ENCODE assay signal across 7 cellular contexts in genomic region chr2:206915136-206915535, GRCh38. TPM values are rescaled to one million over a fixed set of nuclear protein-coding genes. Genes with fewer than 3 reads are reported as not detected.
DNase-seq lines count a peak whose midpoint lies in the region; ATAC-seq and TF ChIP-seq lines count a peak whose summit lies in the region.

No MANE protein-coding gene starts in this region.

- no peaks in the 10 kb centered on the region for H3K36me3 ChIP-seq in osteoblast (ENCODE audit: insufficient read depth, low read length)
- H3K36me3 ChIP-seq in stomach = no peaks in the 10 kb centered on the region

- no peaks in the 10 kb centered on the region for H4K20me1 ChIP-seq in osteoblast (ENCODE audit: insufficient read depth, low read length)

- H3K79me2 ChIP-seq in osteoblast (ENCODE audit: insufficient read depth, low read length) = no peaks in the 10 kb centered on the region

- H3K27ac Mint-ChIP-seq in activated T-helper 17 cell treated with anti-CD3 and anti-CD28 coated beads, Interleukin-2, amount 50 U/mL, for 72 hours = no peak overlapping the region

- 0 to 32% (median 13%) methylated on average over 1 of the region's 1 CpG for WGBS in stomach, 5 donors

- intact Hi-C loops in stomach (cut with DNase I; ENCODE audit: low total_unique reads) = no loop called here

- H3K36me3 Mint-ChIP-seq in activated T-helper 17 cell treated with anti-CD3 and anti-CD28 coated beads, Interleukin-2, amount 50 U/mL, for 72 hours (ENCODE audit: low read depth) = no peaks in the 10 kb centered on the region

- H3K4me1 Mint-ChIP-seq in activated T-helper 17 cell treated with anti-CD3 and anti-CD28 coated beads, Interleukin-2, amount 50 U/mL, for 72 hours = no peaks in the 10 kb centered on the region

- no peak overlapping the region for H2AFZ ChIP-seq in osteoblast (ENCODE audit: low read length)

- peak; percentile 75 for ATAC-seq in GM18511 (IDR thresholded peaks at IDR 0.05; ENCODE audit: unreplicated experiment)
- peak; percentile 70 for ATAC-seq in HG03354 (IDR thresholded peaks at IDR 0.05; ENCODE audit: poor library complexity, severe bottlenecking, unreplicated experiment)
- ATAC-seq in activated T-helper 17 cell treated with anti-CD3 and anti-CD28 coated beads, Interleukin-2, amount 50 U/mL, for 72 hours (replicated peaks) = peak; percentile 100

- H3K9me3 ChIP-seq in osteoblast (ENCODE audit: low read depth, low read length) = no peaks in the 10 kb centered on the region
- H3K9me3 ChIP-seq in stomach = no peaks in the 10 kb centered on the region

- TF ChIP-seq EP300 in stomach (IDR thresholded peaks at IDR 0.05) = no peak

- no peak for TF ChIP-seq POLR2A in stomach (IDR thresholded peaks at IDR 0.05)

- H3K27me3 ChIP-seq in osteoblast (ENCODE audit: insufficient read depth, low read length) = no peaks in the 10 kb centered on the region
- H3K27me3 ChIP-seq in stomach = no peaks in the 10 kb centered on the region

- TF ChIP-seq CTCF in osteoblast (IDR thresholded peaks at IDR 0.05; ENCODE audit: extremely low read depth, low read depth, low read length) (no peak), stomach (IDR thresholded peaks at IDR 0.05) (no peak)

- H3K4me1 ChIP-seq in osteoblast (ENCODE audit: insufficient read depth, low read length) (peaks cover 13% of the 10 kb centered on the region), stomach (peaks cover 0 to 4% (median 0%) of the 10 kb centered on the region in 4 donors)

- no peaks in the 10 kb centered on the region for H3K27me3 Mint-ChIP-seq in activated T-helper 17 cell treated with anti-CD3 and anti-CD28 coated beads, Interleukin-2, amount 50 U/mL, for 72 hours

- H3K4me3 ChIP-seq in osteoblast (ENCODE audit: insufficient read depth, low read length) (no peak overlapping the region), stomach (no peak overlapping the region)

- no peaks in the 10 kb centered on the region for H3K9me3 Mint-ChIP-seq in activated T-helper 17 cell treated with anti-CD3 and anti-CD28 coated beads, Interleukin-2, amount 50 U/mL, for 72 hours

- no peak overlapping the region for H3K4me3 Mint-ChIP-seq in activated T-helper 17 cell treated with anti-CD3 and anti-CD28 coated beads, Interleukin-2, amount 50 U/mL, for 72 hours

- peak overlapping the region; percentile 33 for H3K4me2 ChIP-seq in osteoblast (ENCODE audit: insufficient read depth, low read length)

- DNase-seq in osteoblast (ENCODE audit: insufficient read length, low spot score, missing footprints) (peak; percentile 71), SHP77 (lab: John Stamatoyannopoulos, UW) (no peak), stomach (no peak)
- no peak for DNase-seq in stimulated activated naive CD4-positive, alpha-beta T cell treated with Interleukin-2 at 50 U/mL for 16 hours (lab: John Stamatoyannopoulos, UW)

- H3K27ac ChIP-seq in osteoblast (ENCODE audit: low read depth, low read length) (peak overlapping the region; percentile 45), stomach (no peak overlapping the region)

RNA-seq across cellular contexts. Expression of gene CPO, which starts 24.2 kb away (rescaled TPM):
- not detected for total RNA-seq in activated T-helper 17 cell treated with anti-CD3 and anti-CD28 coated beads, Interleukin-2, amount 50 U/mL, for 72 hours
- total RNA-seq in osteoblast = not detected in 2 replicates
- total RNA-seq in stomach = under 1 TPM in 1 of 5 donors, not detected in 4; 0.37 TPM
- under 1 TPM in 1 of 3 donors, not detected in 2; 0.33 TPM for polyA plus RNA-seq in stomach
